8 cellular contexts compared by ENCODE assay signal in genomic region chr4:143907811-143908210, GRCh38. TPM values are rescaled to one million over a fixed set of nuclear protein-coding genes. Genes with fewer than 3 reads are reported as not detected.
DNase-seq lines count a peak whose midpoint lies in the region; ATAC-seq, FAIRE-seq and TF ChIP-seq lines count a peak whose summit lies in the region.
"Not testable (repeated sequence)": the region's sequence is repeated elsewhere in the genome, so short reads cannot be mapped to it uniquely, and the experiment has no call there.

No MANE protein-coding gene starts in this region.

- H3K9ac ChIP-seq in fibroblast of lung (ENCODE audit: insufficient read depth, low read length), result not testable (repeated sequence)

- H3K4me1 ChIP-seq in fibroblast of lung (ENCODE audit: control insufficient read depth, extremely low read depth, insufficient read depth, low read length), result not testable (repeated sequence)

- not testable (repeated sequence) for H3K9me3 Mint-ChIP-seq in activated CD8-positive, alpha-beta T cell treated with anti-CD3 and anti-CD28 coated beads, Interleukin-2, amount 10 ng/mL, durations not matched to agents 7 days and 5 days (ENCODE audit: insufficient read depth); naive thymus-derived CD8-positive, alpha-beta T cell

- not testable (repeated sequence) for H3K4me3 ChIP-seq in fibroblast of lung (replicated peaks in 1 of 4; ENCODE audit: control extremely low read depth in 1 of 4, insufficient read depth in 1 of 4, low read depth in 3 of 4, low read length in 4 of 4)

- peak; percentile 80 for FAIRE-seq in GM12891 (lab: Jason Lieb, UNC)

- H3K79me2 ChIP-seq in fibroblast of lung (ENCODE audit: control insufficient read depth, insufficient read depth, low read length), result not testable (repeated sequence)

- not testable (repeated sequence) for H3K4me3 Mint-ChIP-seq in activated CD8-positive, alpha-beta T cell treated with anti-CD3 and anti-CD28 coated beads, Interleukin-2, amount 10 ng/mL, durations not matched to agents 7 days and 5 days
- peak overlapping the region in 6 of 10 donors; percentile 1 to 66 (median 46) for H3K4me3 Mint-ChIP-seq in naive thymus-derived CD8-positive, alpha-beta T cell

- H3K9me3 ChIP-seq in fibroblast of lung (ENCODE audit: control insufficient read depth, insufficient read depth, low read depth, low read length), result not testable (repeated sequence)

- peak; percentile 59 for ATAC-seq in GM21723 (IDR thresholded peaks at IDR 0.05; ENCODE audit: unreplicated experiment)
- peak; percentile 50 for ATAC-seq in HG03342 (IDR thresholded peaks at IDR 0.05; ENCODE audit: unreplicated experiment)
- peak; percentile 59 for ATAC-seq in activated CD8-positive, alpha-beta T cell treated with anti-CD3 and anti-CD28 coated beads, Interleukin-2, amount 10 ng/mL, durations not matched to agents 7 days and 5 days
- peak; percentile 51 to 69 for ATAC-seq in naive thymus-derived CD8-positive, alpha-beta T cell

- H3K4me2 ChIP-seq in fibroblast of lung (ENCODE audit: extremely low read depth, insufficient read depth, low read length), result not testable (repeated sequence)

- not testable (repeated sequence) for H3K27ac ChIP-seq in fibroblast of lung (ENCODE audit: insufficient read depth, low read length)

- DNase-seq in A172 (ENCODE audit: low spot score), result peak; percentile 13
- not testable (repeated sequence) for DNase-seq in GM12891 (ENCODE audit: insufficient read length, low spot score)
- DNase-seq in NCI-H446 treated with DMSO at 0.1 percent for 48 hours (lab: John Stamatoyannopoulos, UW), result peak; percentile 0
- peak; percentile 42 for DNase-seq in activated CD8-positive, alpha-beta T cell treated with anti-CD3 and anti-CD28 coated beads, Interleukin-2, amount 10 ng/mL, durations not matched to agents 7 days and 5 days
- peak; percentile 1 to 4 for DNase-seq in fibroblast of lung (ENCODE audit: low read depth in 2 of 2)
- DNase-seq in naive thymus-derived CD8-positive, alpha-beta T cell, result peak in 4 of 10 donors; percentile 8 to 63 (median 31)

- peaks cover 10% of the 10 kb centered on the region for H3K4me1 Mint-ChIP-seq in activated CD8-positive, alpha-beta T cell treated with anti-CD3 and anti-CD28 coated beads, Interleukin-2, amount 10 ng/mL, durations not matched to agents 7 days and 5 days (ENCODE audit: low read depth)
- peaks cover 6 to 36% (median 22%) of the 10 kb centered on the region in 4 donors for H3K4me1 Mint-ChIP-seq in naive thymus-derived CD8-positive, alpha-beta T cell

- not testable (repeated sequence) for H4K20me1 ChIP-seq in fibroblast of lung (ENCODE audit: control insufficient read depth, extremely low read depth, insufficient read depth, low read length)

- not testable (repeated sequence) for H3K27me3 ChIP-seq in fibroblast of lung (ENCODE audit: control insufficient read depth, insufficient read depth, low read length)

- H3K27me3 Mint-ChIP-seq in activated CD8-positive, alpha-beta T cell treated with anti-CD3 and anti-CD28 coated beads, Interleukin-2, amount 10 ng/mL, durations not matched to agents 7 days and 5 days (ENCODE audit: low read depth); naive thymus-derived CD8-positive, alpha-beta T cell: not testable (repeated sequence)

- not testable (repeated sequence) for H3K36me3 ChIP-seq in fibroblast of lung (ENCODE audit: control insufficient read depth, insufficient read depth, low read length)

- not testable (repeated sequence) for TF ChIP-seq POLR2A in GM12891 (IDR thresholded peaks at IDR 0.05; ENCODE audit: low read depth, low read length)

- POLR2A ChIA-PET in activated CD8-positive, alpha-beta T cell treated with anti-CD3 and anti-CD28 coated beads, Interleukin-2, amount 10 ng/mL, durations not matched to agents 7 days and 5 days (lab: Charles Lee); naive thymus-derived CD8-positive, alpha-beta T cell (lab: Charles Lee): not testable (repeated sequence)

- H3K27ac Mint-ChIP-seq in activated CD8-positive, alpha-beta T cell treated with anti-CD3 and anti-CD28 coated beads, Interleukin-2, amount 10 ng/mL, durations not matched to agents 7 days and 5 days, result not testable (repeated sequence)
- H3K27ac Mint-ChIP-seq in naive thymus-derived CD8-positive, alpha-beta T cell, result peak overlapping the region in 2 of 10 donors; percentile 52 to 69

- H2AFZ ChIP-seq in fibroblast of lung (ENCODE audit: low read length), result not testable (repeated sequence)

- TF ChIP-seq CTCF in fibroblast of lung (conservative IDR thresholded peaks at IDR 0.05 in 1 of 2, IDR thresholded peaks at IDR 0.05 in 1 of 2; ENCODE audit: low read depth in 1 of 2, low read length in 2 of 2), result peak in 1 of 2 donors; percentile 34

- not testable (repeated sequence) for H3K36me3 Mint-ChIP-seq in activated CD8-positive, alpha-beta T cell treated with anti-CD3 and anti-CD28 coated beads, Interleukin-2, amount 10 ng/mL, durations not matched to agents 7 days and 5 days (ENCODE audit: low read depth); naive thymus-derived CD8-positive, alpha-beta T cell

- CTCF ChIA-PET in activated CD8-positive, alpha-beta T cell treated with anti-CD3 and anti-CD28 coated beads, Interleukin-2, amount 10 ng/mL, durations not matched to agents 7 days and 5 days (lab: Charles Lee), result not testable (repeated sequence)

RNA-seq across cellular contexts. Expression of gene GYPE, which starts 2.5 kb away (rescaled TPM):
- not detected in 2 replicates for total RNA-seq in A172 (2014; rRNA removed; shearing (Covaris generic))
- 2.6 TPM for polyA plus RNA-seq in GM12891 (2012; ENCODE audit: low read depth, missing spikeins)
- total RNA-seq in activated CD8-positive, alpha-beta T cell treated with anti-CD3 and anti-CD28 coated beads, Interleukin-2, amount 10 ng/mL, durations not matched to agents 7 days and 5 days, result under 1 TPM in 1 of 2 experiments, not detected in 1; 0.18 TPM
- 1.2 and 1.3 TPM in 2 replicates for total RNA-seq in fibroblast of lung
- polyA plus RNA-seq in fibroblast of lung, result 1.3 and 2.0 TPM in 2 replicates
- 0.61 and 1.1 TPM in 2 replicates for polyA plus RNA-seq in fibroblast of lung (2012)
- polyA minus RNA-seq in fibroblast of lung (ENCODE audit: low replicate concordance), result 1.6 TPM in 1 of 2 replicates, not detected in the other
- total RNA-seq in naive thymus-derived CD8-positive, alpha-beta T cell, result 1 to 10 TPM; 5.6 to 5.7 TPM
- 1 to 10 TPM; 2.6 to 5.9 (median 5.6) TPM for polyA plus RNA-seq in naive thymus-derived CD8-positive, alpha-beta T cell
